12 cellular contexts compared by ENCODE assay signal in genomic region chr12:121522962-121523361, GRCh38. TPM values are rescaled to one million over a fixed set of nuclear protein-coding genes. Genes with fewer than 3 reads are reported as not detected.
DNase-seq lines count a peak whose midpoint lies in the region; ATAC-seq, FAIRE-seq and TF ChIP-seq lines count a peak whose summit lies in the region.
"Had no signal": no experiment of that assay in that cellular context is flagged by ENCODE, and none has a peak within 500 bp of the region (broad histone marks: within the 10 kb centered on the region; RNA-seq: fewer than 3 reads in every experiment).

No MANE protein-coding gene starts in this region.

- peak overlapping the region; percentile 85 for H3K27ac ChIP-seq in OCI-LY1 (ENCODE audit: low read depth, low read length, poor library complexity, severe bottlenecking)

- no peaks in the 10 kb centered on the region for H3K9me3 Mint-ChIP-seq in neural crest cell
- H3K9me3 Mint-ChIP-seq: CD8-positive, alpha-beta T cell had no signal

- ATAC-seq in GM18909 (IDR thresholded peaks at IDR 0.05; ENCODE audit: poor library complexity, unreplicated experiment), result no peak
- ATAC-seq: CD8-positive, alpha-beta T cell had no signal

- H3K9me3 ChIP-seq in OCI-LY1 (ENCODE audit: low read length), result no peaks in the 10 kb centered on the region

- peak; percentile 96 for FAIRE-seq in GM12892 (lab: Jason Lieb, UNC)
- FAIRE-seq: G401.6 had no signal

- peak overlapping the region; percentile 61 for H3K4me2 ChIP-seq in OCI-LY1 (ENCODE audit: low read length)

- H3K4me1 Mint-ChIP-seq in neural crest cell, result peaks cover 27% of the 10 kb centered on the region

- no peaks in the 10 kb centered on the region for H4K20me1 ChIP-seq in OCI-LY1 (ENCODE audit: insufficient read depth, low read length)

- no peaks in the 10 kb centered on the region for H3K27me3 ChIP-seq in OCI-LY1 (ENCODE audit: insufficient read depth, low read length)

- no peaks in the 10 kb centered on the region for H3K27me3 Mint-ChIP-seq in neural crest cell (ENCODE audit: low read depth)

- H3K4me3 ChIP-seq in OCI-LY1 (ENCODE audit: low read depth, low read length, poor library complexity, severe bottlenecking), result peak overlapping the region; percentile 32

- TF ChIP-seq CTCF in GM20000 (IDR thresholded peaks at IDR 0.05; ENCODE audit: extremely low read depth, missing control alignments) (no peak), OCI-LY1 (IDR thresholded peaks at IDR 0.05; ENCODE audit: low read length) (no peak), neural crest cell (conservative IDR thresholded peaks at IDR 0.05) (no peak)

- peak overlapping the region; percentile 51; the same call in 1 of the 2 replicates for H3K9ac ChIP-seq in OCI-LY1 (ENCODE audit: low read length)

- H3K79me2 ChIP-seq in OCI-LY1 (ENCODE audit: insufficient read depth, low read length), result no peaks in the 10 kb centered on the region

- H3K9me2 ChIP-seq in OCI-LY1 (ENCODE audit: low read depth, low read length), result no peaks in the 10 kb centered on the region

- no peak for TF ChIP-seq POLR2A in GM12892 (IDR thresholded peaks at IDR 0.05; ENCODE audit: low read depth, low read length)

- no peak overlapping the region for H2AFZ ChIP-seq in OCI-LY1 (ENCODE audit: low read length)

- peak overlapping the region; percentile 87 for H3K27ac Mint-ChIP-seq in neural crest cell (ENCODE audit: unreplicated experiment)
- H3K27ac Mint-ChIP-seq: CD8-positive, alpha-beta T cell had no signal

- H3F3A ChIP-seq in OCI-LY1 (ENCODE audit: insufficient read depth, low read length), result no peaks in the 10 kb centered on the region

- H3K4me3 Mint-ChIP-seq in neural crest cell, result peak overlapping the region; percentile 41
- H3K4me3 Mint-ChIP-seq: CD8-positive, alpha-beta T cell had no signal

- peaks cover 4% of the 10 kb centered on the region for H3K36me3 Mint-ChIP-seq in neural crest cell (ENCODE audit: low read depth)

- peaks cover 12% of the 10 kb centered on the region for H3K36me3 ChIP-seq in OCI-LY1 (ENCODE audit: insufficient read depth, low read length)

- DNase-seq in GM12892 (ENCODE audit: insufficient read length) (peak; percentile 59), GM20000 (ENCODE audit: low spot score) (peak; percentile 39), neural crest cell (ENCODE audit: low read depth, low spot score) (no peak), NCI-H187 treated with DMSO at 0.1 percent for 48 hours (lab: John Stamatoyannopoulos, UW) (no peak), RPMI8226 (no peak)
- DNase-seq: activated CD4-positive, CD25-positive, alpha-beta regulatory T cell; CD8-positive, alpha-beta T cell; NCI-H146; NK-92 treated with Interleukin-12 subunit alpha and Interleukin-12 subunit beta, amount 100 ng/mL, for 24 hours had no signal

- peaks cover 26% of the 10 kb centered on the region for H3K4me1 ChIP-seq in OCI-LY1 (ENCODE audit: insufficient read depth, low read length, severe bottlenecking)

RNA-seq across cellular contexts. Expression of gene KDM2B, which starts 57.9 kb away (rescaled TPM):
- 76.6 TPM for polyA plus RNA-seq in GM12892 (2012; ENCODE audit: missing spikeins)
- total RNA-seq in neural crest cell, result 79.2 and 85.6 TPM in 2 replicates

Comparison
In these comparisons a context has a peak if more than half of its experiments do, and no peak if none do; other contexts are left out.
1. DNase-seq: peak in GM12892 (single experiment) and GM20000 (single experiment); none in neural crest cell (single experiment), NCI-H187 treated with DMSO at 0.1 percent for 48 hours (single experiment) and RPMI8226 (single experiment).